In the genomic region with DNA sequence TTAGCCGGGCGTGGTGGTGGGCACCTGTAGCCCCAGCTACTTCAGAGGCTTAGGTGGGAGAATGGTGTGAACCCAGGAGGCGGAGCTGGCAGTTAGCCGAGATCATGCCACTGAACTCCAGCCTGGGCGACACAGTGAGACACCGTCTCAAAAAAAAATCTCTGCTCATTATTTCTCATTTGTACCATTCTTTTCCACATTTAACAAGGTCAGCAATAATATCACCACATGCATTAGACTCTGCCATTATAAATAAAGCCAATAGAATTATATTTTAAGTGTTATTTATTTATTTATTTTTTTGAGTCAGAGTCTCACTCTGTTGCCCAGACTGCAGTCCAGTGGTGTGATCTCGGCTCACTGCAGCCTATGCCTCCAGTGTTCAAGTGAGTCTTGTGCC, we compare ENCODE assay signal across 5 cellular contexts.
"Had no signal": no experiment of that assay in that cellular context is flagged by ENCODE, and none has a peak within 500 bp of the region (broad histone marks: within the 10 kb centered on the region; RNA-seq: fewer than 3 reads in every experiment).

No MANE protein-coding gene starts in this region.

- H3K4me2 ChIP-seq: KMS-11 had no signal

- H3K27ac ChIP-seq: HL-60, KMS-11 had no signal

- FAIRE-seq: HTR-8/SVneo had no signal

- DNase-seq: KBM-7, KG1 had no signal

- H3K9ac ChIP-seq: KMS-11 had no signal
